In the genomic region with DNA sequence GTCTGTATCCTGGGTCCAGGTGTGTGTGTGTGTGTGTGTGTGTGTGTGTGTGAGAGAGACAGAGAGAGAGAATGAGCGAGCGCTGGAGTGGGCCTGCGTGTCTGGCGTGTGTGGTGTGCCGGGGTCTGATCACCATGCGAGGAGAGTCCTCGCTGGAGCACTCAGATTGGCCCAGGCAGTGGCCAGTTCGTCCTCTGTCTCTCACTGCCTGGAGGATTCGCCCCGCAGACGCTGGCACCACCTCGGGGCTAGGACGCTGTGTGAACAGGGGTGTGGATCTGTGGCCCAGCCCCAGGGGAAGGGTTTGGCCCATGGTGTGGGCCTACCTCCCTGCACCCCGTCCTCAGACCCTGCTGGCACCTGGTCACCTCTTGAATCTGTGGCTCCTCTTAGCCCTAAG, we compare ENCODE assay signal across 25 cellular contexts. TPM values are rescaled to one million over a fixed set of nuclear protein-coding genes. Genes with fewer than 3 reads are reported as not detected.
A peak's percentile ranks its signal among the peaks of the same experiment; 100 is the strongest.
DNase-seq lines count a peak whose midpoint lies in the region; ATAC-seq and TF ChIP-seq lines count a peak whose summit lies in the region.
"Had no signal": no experiment of that assay in that cellular context is flagged by ENCODE, and none has a peak within 500 bp of the region (broad histone marks: within the 10 kb centered on the region; RNA-seq: fewer than 3 reads in every experiment).

No MANE protein-coding gene starts in this region.

- TF ChIP-seq CTCF in mesothelial cell of epicardium (IDR thresholded peaks at IDR 0.05; ENCODE audit: unreplicated experiment): no peak

- no peak for DNase-seq in CD4-positive, alpha-beta memory T cell
- DNase-seq in T-cell: no peak
- no peak for DNase-seq in mesothelial cell of epicardium (ENCODE audit: low spot score in 2 of 2, unreplicated experiment in 2 of 2)
- no peak for DNase-seq in NCI-H2107 (lab: John Stamatoyannopoulos, UW)
- DNase-seq in middle frontal gyrus (ENCODE audit: extremely low spot score, low spot score): no peak
- DNase-seq: activated gamma-delta T cell; activated T-cell treated with anti-CD3 and anti-CD28 coated beads, Interleukin-2, amount 50 U/mL, for 1 hour; DMS79 treated with DMSO at 0.1 percent for 48 hours; effector CD8-positive, alpha-beta T cell; left lung; midbrain; NCI-H1694; NCI-H526 treated with DMSO at 0.1 percent for 48 hours; sigmoid colon; stimulated activated naive CD4-positive, alpha-beta T cell treated with Interleukin-2 at 50 U/mL for 16 hours had no signal

- peak overlapping the region in 5 of 8 donors; percentile 18 to 71 (median 58) for H3K4me3 Mint-ChIP-seq in CD4-positive, alpha-beta memory T cell
- H3K4me3 Mint-ChIP-seq in T-cell (peak overlapping the region in 2 of 3 donors; percentile 28 to 69), mesothelial cell of epicardium (peak overlapping the region; percentile 46)
- H3K4me3 Mint-ChIP-seq: activated CD4-positive, alpha-beta T cell treated with anti-CD3 and anti-CD28 coated beads for 36 hours; neural crest cell; T-helper 1 cell treated with Interleukin-12 subunit alpha and Interleukin-12 subunit beta and Interleukin-4 antibody, amounts not matched to agents 30 μg/mL and 1 μg/mL, for 36 hours had no signal

- H3K36me3 ChIP-seq in CD4-positive, alpha-beta memory T cell (ENCODE audit: insufficient read depth, low read length): no peaks in the 10 kb centered on the region
- H3K36me3 ChIP-seq: adrenal gland, gastroesophageal sphincter, left lung, sigmoid colon, thoracic aorta had no signal

- H3K9me3 Mint-ChIP-seq in CD4-positive, alpha-beta memory T cell: peaks cover 0 to 2% (median 0%) of the 10 kb centered on the region in 8 donors
- H3K9me3 Mint-ChIP-seq in T-cell: no peaks in the 10 kb centered on the region
- no peaks in the 10 kb centered on the region for H3K9me3 Mint-ChIP-seq in mesothelial cell of epicardium
- H3K9me3 Mint-ChIP-seq: neural crest cell; T-helper 1 cell treated with Interleukin-12 subunit alpha and Interleukin-12 subunit beta and Interleukin-4 antibody, amounts not matched to agents 30 μg/mL and 1 μg/mL, for 36 hours had no signal

- H3K4me1 Mint-ChIP-seq in CD4-positive, alpha-beta memory T cell: peaks cover 0 to 9% (median 2%) of the 10 kb centered on the region in 4 donors
- H3K4me1 Mint-ChIP-seq in T-cell: peaks cover 5 to 11% (median 8%) of the 10 kb centered on the region in 3 donors
- peaks cover 8% of the 10 kb centered on the region for H3K4me1 Mint-ChIP-seq in mesothelial cell of epicardium

- H3K4me3 ChIP-seq in CD4-positive, alpha-beta memory T cell (ENCODE audit: low read length in 2 of 2): no peak overlapping the region
- H3K4me3 ChIP-seq: GM23248, left lung had no signal

- no peak overlapping the region for H3K27ac ChIP-seq in CD4-positive, alpha-beta memory T cell (ENCODE audit: low read depth, low read length)
- H3K27ac ChIP-seq: gastroesophageal sphincter, GM23248, left lung, sigmoid colon, thoracic aorta had no signal

- H3K4me1 ChIP-seq in CD4-positive, alpha-beta memory T cell (ENCODE audit: insufficient read depth, low read length): peaks cover 6% of the 10 kb centered on the region

- POLR2A ChIA-PET in CD4-positive, alpha-beta memory T cell (lab: Charles Lee; ENCODE audit: partially characterized antibody): no interaction called here
- POLR2A ChIA-PET in T-cell (lab: Charles Lee): no interaction called here

- intact Hi-C loops in CD4-positive, alpha-beta memory T cell (cut with micrococcal nuclease): no loop called here

- no peaks in the 10 kb centered on the region for H3K36me3 Mint-ChIP-seq in CD4-positive, alpha-beta memory T cell
- no peaks in the 10 kb centered on the region for H3K36me3 Mint-ChIP-seq in T-cell
- H3K36me3 Mint-ChIP-seq in mesothelial cell of epicardium: no peaks in the 10 kb centered on the region

- peak overlapping the region in 1 of 7 donors; percentile 67 for H3K27ac Mint-ChIP-seq in CD4-positive, alpha-beta memory T cell
- H3K27ac Mint-ChIP-seq in T-cell: no peak overlapping the region
- no peak overlapping the region for H3K27ac Mint-ChIP-seq in mesothelial cell of epicardium
- H3K27ac Mint-ChIP-seq: activated CD4-positive, alpha-beta T cell treated with anti-CD3 and anti-CD28 coated beads for 36 hours; T-helper 1 cell treated with Interleukin-12 subunit alpha and Interleukin-12 subunit beta and Interleukin-4 antibody, amounts not matched to agents 30 μg/mL and 1 μg/mL, for 36 hours had no signal

- CTCF ChIA-PET in CD4-positive, alpha-beta memory T cell (lab: Charles Lee; ENCODE audit: partially characterized antibody): interaction anchor here (1.0 to 5.7 kb wide), 3 partner anchors 21 to 465 kb away, joined by 3 to 37 read pairs (median 3); no protein-coding TSS in a partner anchor
- CTCF ChIA-PET in T-cell (lab: Charles Lee): no interaction called here

- no peak for ATAC-seq in T-cell (replicated peaks in 1 of 4)
- ATAC-seq in HG02973 (IDR thresholded peaks at IDR 0.05; ENCODE audit: unreplicated experiment): no peak
- ATAC-seq: activated CD4-positive, alpha-beta T cell treated with anti-CD3 and anti-CD28 coated beads for 36 hours; gastroesophageal sphincter; left lung had no signal

- peaks cover 21% of the 10 kb centered on the region for H3K27me3 ChIP-seq in CD4-positive, alpha-beta memory T cell (ENCODE audit: insufficient read depth, low read length)

- H3K9me3 ChIP-seq in CD4-positive, alpha-beta memory T cell (ENCODE audit: control insufficient read depth in 1 of 2, low read length in 2 of 2): no peaks in the 10 kb centered on the region
- H3K9me3 ChIP-seq: adrenal gland, gastroesophageal sphincter, left lung, sigmoid colon, thoracic aorta had no signal

- peaks cover 19 to 26% of the 10 kb centered on the region in 2 donors for H3K27me3 Mint-ChIP-seq in CD4-positive, alpha-beta memory T cell
- H3K27me3 Mint-ChIP-seq in T-cell: peaks cover 20 to 40% of the 10 kb centered on the region in 2 donors
- peaks cover 63% of the 10 kb centered on the region for H3K27me3 Mint-ChIP-seq in mesothelial cell of epicardium (ENCODE audit: low read depth)

RNA-seq across cellular contexts. Expression of a gene that starts 11.6 kb away (rescaled TPM):
- 10 to 100 TPM; 57.8 to 58.0 TPM for total RNA-seq in CD4-positive, alpha-beta memory T cell
- polyA plus RNA-seq in CD4-positive, alpha-beta memory T cell: 1 to 10 TPM in 1 of 2 donors, under 1 TPM in 1; 0.30 to 1.6 TPM
- total RNA-seq in T-cell (10 to 100 TPM; 16.1 to 32.9 (median 28.8) TPM), mesothelial cell of epicardium (0.27 to 0.31 TPM (median 0.27 TPM) in 3 replicates)
- total RNA-seq: GM23248, RPMI7951, SK-MEL-5 had no signal
- polyA plus RNA-seq: GM23248 had no signal

RNA-seq across cellular contexts. Expression of a gene that starts 26.4 kb away (rescaled TPM):
- 10 to 100 TPM; 66.9 to 67.1 TPM for total RNA-seq in CD4-positive, alpha-beta memory T cell
- polyA plus RNA-seq in CD4-positive, alpha-beta memory T cell: 100 to 1,000 TPM; 103 to 112 TPM
- total RNA-seq in T-cell (10 to 100 TPM; 42.4 to 76.8 (median 73.5) TPM), mesothelial cell of epicardium (30.6 to 33.0 TPM (median 31.9 TPM) in 3 replicates)

RNA-seq across cellular contexts. Expression of a gene that starts 38.6 kb away (rescaled TPM):
- total RNA-seq in CD4-positive, alpha-beta memory T cell: 100 to 1,000 TPM; 265 to 278 TPM
- 100 to 1,000 TPM in 1 of 2 donors, 10 to 100 TPM in 1; 44.4 to 109 TPM for polyA plus RNA-seq in CD4-positive, alpha-beta memory T cell
- total RNA-seq in T-cell (100 to 1,000 TPM; 236 to 371 (median 327) TPM), mesothelial cell of epicardium (361 to 378 TPM (median 363 TPM) in 3 replicates)

RNA-seq across cellular contexts. Expression of a gene that starts 56.9 kb away (rescaled TPM):
- total RNA-seq in CD4-positive, alpha-beta memory T cell: 10 to 100 TPM; 40.5 to 44.3 TPM
- 10 to 100 TPM; 15.4 to 27.5 TPM for polyA plus RNA-seq in CD4-positive, alpha-beta memory T cell
- total RNA-seq in T-cell: 10 to 100 TPM; 19.7 to 44.1 (median 38.5) TPM
- total RNA-seq in mesothelial cell of epicardium: 29.7 to 35.0 TPM (median 31.9 TPM) in 3 replicates

Comparison
In these comparisons a context has a peak if more than half of its experiments do, and no peak if none do; other contexts are left out.
1. RNA of a gene that starts 11.6 kb away (total RNA-seq): 57.8 to 58.0 TPM in CD4-positive, alpha-beta memory T cell and 16.1 to 32.9 TPM in T-cell; 0.27 to 0.31 TPM in mesothelial cell of epicardium; every median in the first group is over 10 times any median in the second.
2. Peak in every context shown above with its lines, with median percentiles within 50 percentile points of each other: H3K4me3 Mint-ChIP-seq.